8 cellular contexts compared by ENCODE assay signal in the genomic region with DNA sequence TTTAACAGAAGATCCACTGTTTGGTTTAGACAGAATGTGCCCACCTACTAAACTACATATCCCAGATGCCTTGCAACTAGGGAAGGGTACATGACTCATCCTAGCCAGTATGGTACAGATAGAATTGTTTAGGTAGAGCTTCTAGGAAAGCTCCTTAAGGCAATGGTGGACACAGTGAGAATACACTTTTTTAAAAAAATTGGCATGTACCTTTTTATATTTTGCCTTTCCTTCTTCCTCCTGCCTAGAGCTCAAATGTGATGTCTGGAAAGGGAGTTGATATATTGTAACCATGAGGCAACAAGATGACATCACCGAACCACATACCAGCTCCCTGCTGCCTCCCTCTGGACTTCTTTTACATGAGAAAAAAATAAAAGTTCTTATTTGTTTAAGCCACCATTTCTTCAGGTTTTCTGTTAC. TPM values are rescaled to one million over a fixed set of nuclear protein-coding genes. Genes with fewer than 3 reads are reported as not detected.
DNase-seq lines count a peak whose midpoint lies in the region; TF ChIP-seq lines count a peak whose summit lies in the region.

No MANE protein-coding gene starts in this region.

- TF ChIP-seq CTCF in Caco-2 (IDR thresholded peaks at IDR 0.05; ENCODE audit: insufficient read depth in 1 of 2, low read depth in 1 of 2, low read length in 1 of 2, severe bottlenecking in 1 of 2, unreplicated experiment in 1 of 2): peak; percentile 19 to 40
- peak; percentile 77 for TF ChIP-seq CTCF in HFFc6 (IDR thresholded peaks at IDR 0.05)
- TF ChIP-seq CTCF in RWPE1 (conservative IDR thresholded peaks at IDR 0.05; ENCODE audit: low read depth): no peak

- BruUV-seq in Caco-2 (replicated peaks; lab: Mats Ljungman, UMichigan): no TSS peak

- H3K27ac ChIP-seq in RWPE1: no peak overlapping the region
- no peak overlapping the region for H3K27ac ChIP-seq in CD4-positive, alpha-beta memory T cell (ENCODE audit: low read depth, low read length)

- CTCF ChIA-PET in Caco-2 (lab: Charles Lee): interaction anchor here (0.5 to 1.6 kb wide), 8 partner anchors 9 to 252 kb away, joined by 3 to 17 read pairs (median 5); a partner anchor contains a TSS
- CTCF ChIA-PET in RWPE1 (lab: Yijun Ruan, JAX): no interaction called here
- CTCF ChIA-PET in CD4-positive, alpha-beta memory T cell (lab: Charles Lee; ENCODE audit: partially characterized antibody): no interaction called here

- peaks cover 9% of the 10 kb centered on the region for H3K4me1 Mint-ChIP-seq in Caco-2 (ENCODE audit: low read depth, unreplicated experiment)
- peaks cover 15% of the 10 kb centered on the region for H3K4me1 Mint-ChIP-seq in HFFc6 (ENCODE audit: low read depth)
- no peaks in the 10 kb centered on the region for H3K4me1 Mint-ChIP-seq in CD4-positive, alpha-beta memory T cell

- H3K36me3 Mint-ChIP-seq in Caco-2 (ENCODE audit: insufficient read depth, unreplicated experiment): peaks cover 5% of the 10 kb centered on the region
- no peaks in the 10 kb centered on the region for H3K36me3 Mint-ChIP-seq in HFFc6 (ENCODE audit: low read depth)
- H3K36me3 Mint-ChIP-seq in CD4-positive, alpha-beta memory T cell: no peaks in the 10 kb centered on the region

- no peak overlapping the region for H3K4me3 Mint-ChIP-seq in Caco-2 (ENCODE audit: unreplicated experiment)
- no peak overlapping the region for H3K4me3 Mint-ChIP-seq in HFFc6
- no peak overlapping the region for H3K4me3 Mint-ChIP-seq in CD4-positive, alpha-beta memory T cell

- POLR2A ChIA-PET in Caco-2 (lab: Charles Lee) (no interaction called here), RWPE1 (lab: Yijun Ruan, JAX; ENCODE audit: low non-redundant PET) (no interaction called here)
- POLR2A ChIA-PET in CD4-positive, alpha-beta memory T cell (lab: Charles Lee; ENCODE audit: partially characterized antibody): no interaction called here

- H3K4me1 ChIP-seq in Caco-2: peaks cover 3% of the 10 kb centered on the region; the same call in 1 of the 2 replicates
- H3K4me1 ChIP-seq in CD4-positive, alpha-beta memory T cell (ENCODE audit: insufficient read depth, low read length): no peaks in the 10 kb centered on the region

- no peaks in the 10 kb centered on the region for H3K27me3 Mint-ChIP-seq in Caco-2 (ENCODE audit: insufficient read depth, unreplicated experiment)
- no peaks in the 10 kb centered on the region; the same call in none of the 2 replicates for H3K27me3 Mint-ChIP-seq in HFFc6 (ENCODE audit: insufficient read depth)
- peaks cover 10 to 13% of the 10 kb centered on the region in 2 donors for H3K27me3 Mint-ChIP-seq in CD4-positive, alpha-beta memory T cell

- no peaks in the 10 kb centered on the region for H3K27me3 ChIP-seq in Caco-2 (replicated peaks; ENCODE audit: control insufficient read depth, insufficient read depth, low read length)
- H3K27me3 ChIP-seq in CD4-positive, alpha-beta memory T cell (ENCODE audit: insufficient read depth, low read length): peaks cover 5% of the 10 kb centered on the region

- no peak overlapping the region for H3K4me3 ChIP-seq in Caco-2 (ENCODE audit: low read depth, low read length)
- no peak overlapping the region for H3K4me3 ChIP-seq in CD4-positive, alpha-beta memory T cell (ENCODE audit: low read length in 2 of 2)

- intact Hi-C loops in Caco-2 (cut with micrococcal nuclease; ENCODE audit: unreplicated experiment): loop anchor here (1.0 kb wide), 3 partner anchors 25 to 179 kb away; no protein-coding TSS in a partner anchor
- intact Hi-C loops in head of caudate nucleus (cut with DNase I): no loop called here
- intact Hi-C loops in CD4-positive, alpha-beta memory T cell (cut with micrococcal nuclease): no loop called here

- no peaks in the 10 kb centered on the region for H3K36me3 ChIP-seq in Caco-2 (ENCODE audit: control insufficient read depth, insufficient read depth, low read length)
- no peaks in the 10 kb centered on the region for H3K36me3 ChIP-seq in CD4-positive, alpha-beta memory T cell (ENCODE audit: insufficient read depth, low read length)

- DNase-seq in Caco-2 (peak in 1 of 2 experiments; percentile 51), HFFc6 (peak; percentile 62), RWPE1 (ENCODE audit: low spot score) (peak; percentile 30), kidney glomerular epithelial cell (lab: John Stamatoyannopoulos, UW) (peak; percentile 43), head of caudate nucleus (no peak), hippocampal formation (lab: John Stamatoyannopoulos, UW) (no peak), retina (no peak)
- no peak for DNase-seq in CD4-positive, alpha-beta memory T cell

- H3K9me3 Mint-ChIP-seq in Caco-2 (ENCODE audit: unreplicated experiment) (no peaks in the 10 kb centered on the region), HFFc6 (no peaks in the 10 kb centered on the region)
- H3K9me3 Mint-ChIP-seq in CD4-positive, alpha-beta memory T cell: no peaks in the 10 kb centered on the region

- no peaks in the 10 kb centered on the region for H3K9me3 ChIP-seq in Caco-2
- no peaks in the 10 kb centered on the region for H3K9me3 ChIP-seq in CD4-positive, alpha-beta memory T cell (ENCODE audit: control insufficient read depth in 1 of 2, low read length in 2 of 2)

- H3K27ac Mint-ChIP-seq in Caco-2 (ENCODE audit: unreplicated experiment): peak overlapping the region; percentile 65
- H3K27ac Mint-ChIP-seq in HFFc6: peak overlapping the region; percentile 6; the same call in 1 of the 2 replicates
- H3K27ac Mint-ChIP-seq in CD4-positive, alpha-beta memory T cell: no peak overlapping the region

RNA-seq across cellular contexts. Expression of a gene that starts 14.4 kb away (rescaled TPM):
- total RNA-seq in Caco-2 (2022): 3.2 and 3.7 TPM in 2 replicates
- total RNA-seq in HFFc6 (2021; fragmentation: NEBNext Ultra II Directional; extraction: Animal tissue kit (Norgen Biotek cat#: 25700)): under 1 TPM; 0.26 to 0.95 (median 0.47) TPM
- total RNA-seq in CD4-positive, alpha-beta memory T cell: not detected
- polyA plus RNA-seq in CD4-positive, alpha-beta memory T cell: not detected

Comparison
In these comparisons a context has a peak if more than half of its experiments do, and no peak if none do; other contexts are left out.
1. DNase-seq: peak in HFFc6 (single experiment), RWPE1 (single experiment) and kidney glomerular epithelial cell (single experiment); none in head of caudate nucleus (0 of 42), hippocampal formation (0 of 2), retina (single experiment) and CD4-positive, alpha-beta memory T cell (0 of 5).
2. H3K27ac Mint-ChIP-seq: peak in Caco-2 (single experiment) and HFFc6 (single experiment); none in CD4-positive, alpha-beta memory T cell (0 of 7).